In genomic region chr20:64145458-64146300, GRCh38 we compare ENCODE assay signal across 3 cellular contexts.
A peak's percentile ranks its signal among the peaks of the same experiment; 100 is the strongest.
TF ChIP-seq lines count a peak whose summit lies in the region.

No MANE protein-coding gene starts in this region.

TF ChIP-seq in SK-N-SH, 30 proteins besides CTCF, POLR2A, EP300 and RAD21:
- TF ChIP-seq FOXJ3 (CRISPR knock-in tag; IDR thresholded peaks at IDR 0.05) (no peak), MXI1 (IDR thresholded peaks at IDR 0.05; ENCODE audit: low read depth, low read length) (no peak), RFX5 (IDR thresholded peaks at IDR 0.05; ENCODE audit: low read length) (no peak), IRF3 (IDR thresholded peaks at IDR 0.05; ENCODE audit: low read depth, low read length) (no peak), FOSL2 (IDR thresholded peaks at IDR 0.05; ENCODE audit: borderline replicate concordance, low read depth) (no peak), TAF1 (IDR thresholded peaks at IDR 0.05; ENCODE audit: borderline replicate concordance, low read depth, low read length) (no peak), YY1 (IDR thresholded peaks at IDR 0.05; ENCODE audit: low read depth) (no peak), JUND (IDR thresholded peaks at IDR 0.05) (no peak), PBX3 (IDR thresholded peaks at IDR 0.05) (no peak)
- TF ChIP-seq, protein P1, sequence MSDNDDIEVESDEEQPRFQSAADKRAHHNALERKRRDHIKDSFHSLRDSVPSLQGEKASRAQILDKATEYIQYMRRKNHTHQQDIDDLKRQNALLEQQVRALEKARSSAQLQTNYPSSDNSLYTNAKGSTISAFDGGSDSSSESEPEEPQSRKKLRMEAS (IDR thresholded peaks at IDR 0.05; ENCODE audit: low read depth): no peak
- TF ChIP-seq, protein P2, sequence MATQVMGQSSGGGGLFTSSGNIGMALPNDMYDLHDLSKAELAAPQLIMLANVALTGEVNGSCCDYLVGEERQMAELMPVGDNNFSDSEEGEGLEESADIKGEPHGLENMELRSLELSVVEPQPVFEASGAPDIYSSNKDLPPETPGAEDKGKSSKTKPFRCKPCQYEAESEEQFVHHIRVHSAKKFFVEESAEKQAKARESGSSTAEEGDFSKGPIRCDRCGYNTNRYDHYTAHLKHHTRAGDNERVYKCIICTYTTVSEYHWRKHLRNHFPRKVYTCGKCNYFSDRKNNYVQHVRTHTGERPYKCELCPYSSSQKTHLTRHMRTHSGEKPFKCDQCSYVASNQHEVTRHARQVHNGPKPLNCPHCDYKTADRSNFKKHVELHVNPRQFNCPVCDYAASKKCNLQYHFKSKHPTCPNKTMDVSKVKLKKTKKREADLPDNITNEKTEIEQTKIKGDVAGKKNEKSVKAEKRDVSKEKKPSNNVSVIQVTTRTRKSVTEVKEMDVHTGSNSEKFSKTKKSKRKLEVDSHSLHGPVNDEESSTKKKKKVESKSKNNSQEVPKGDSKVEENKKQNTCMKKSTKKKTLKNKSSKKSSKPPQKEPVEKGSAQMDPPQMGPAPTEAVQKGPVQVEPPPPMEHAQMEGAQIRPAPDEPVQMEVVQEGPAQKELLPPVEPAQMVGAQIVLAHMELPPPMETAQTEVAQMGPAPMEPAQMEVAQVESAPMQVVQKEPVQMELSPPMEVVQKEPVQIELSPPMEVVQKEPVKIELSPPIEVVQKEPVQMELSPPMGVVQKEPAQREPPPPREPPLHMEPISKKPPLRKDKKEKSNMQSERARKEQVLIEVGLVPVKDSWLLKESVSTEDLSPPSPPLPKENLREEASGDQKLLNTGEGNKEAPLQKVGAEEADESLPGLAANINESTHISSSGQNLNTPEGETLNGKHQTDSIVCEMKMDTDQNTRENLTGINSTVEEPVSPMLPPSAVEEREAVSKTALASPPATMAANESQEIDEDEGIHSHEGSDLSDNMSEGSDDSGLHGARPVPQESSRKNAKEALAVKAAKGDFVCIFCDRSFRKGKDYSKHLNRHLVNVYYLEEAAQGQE (IDR thresholded peaks at IDR 0.05; ENCODE audit: low read depth, low read length): no peak

TF ChIP-seq in SK-N-SH treated with all-trans-retinoic acid at 6 μM for 48 hours, 23 proteins besides CTCF, POLR2A, EP300 and RAD21:
- TF ChIP-seq ARNTL (CRISPR knock-in tag; IDR thresholded peaks at IDR 0.05; ENCODE audit: borderline replicate concordance, low read depth): no peak
- TF ChIP-seq PPARA (CRISPR knock-in tag; IDR thresholded peaks at IDR 0.05; ENCODE audit: borderline replicate concordance): no peak
- no peak for TF ChIP-seq TSHZ2 (CRISPR knock-in tag; IDR thresholded peaks at IDR 0.05)
- no peak for TF ChIP-seq ZNF70 (CRISPR knock-in tag; IDR thresholded peaks at IDR 0.05)
- no peak for TF ChIP-seq ZC3H10 (CRISPR knock-in tag; IDR thresholded peaks at IDR 0.05)

TF ChIP-seq in HepG2, 621 proteins besides CTCF, POLR2A, EP300 and RAD21:
- TF ChIP-seq, protein P3, sequence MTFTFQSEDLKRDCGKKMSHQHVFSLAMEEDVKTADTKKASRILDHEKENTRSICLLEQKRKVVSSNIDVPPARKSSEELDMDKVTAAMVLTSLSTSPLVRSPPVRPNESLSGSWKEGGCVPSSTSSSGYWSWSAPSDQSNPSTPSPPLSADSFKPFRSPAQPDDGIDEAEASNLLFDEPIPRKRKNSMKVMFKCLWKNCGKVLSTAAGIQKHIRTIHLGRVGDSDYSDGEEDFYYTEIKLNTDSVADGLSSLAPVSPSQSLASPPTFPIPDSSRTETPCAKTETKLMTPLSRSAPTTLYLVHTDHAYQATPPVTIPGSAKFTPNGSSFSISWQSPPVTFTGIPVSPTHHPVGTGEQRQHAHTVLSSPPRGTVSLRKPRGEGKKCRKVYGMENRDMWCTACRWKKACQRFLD (CRISPR knock-in tag; IDR thresholded peaks at IDR 0.05; ENCODE audit: borderline replicate concordance): no peak
- peak; percentile 73 for TF ChIP-seq ZNF280B (CRISPR knock-in tag; IDR thresholded peaks at IDR 0.05; ENCODE audit: borderline replicate concordance)
- TF ChIP-seq SMC3 (IDR thresholded peaks at IDR 0.05; ENCODE audit: low read length): no peak
- no peak for TF ChIP-seq NRL (CRISPR knock-in tag; IDR thresholded peaks at IDR 0.05; ENCODE audit: borderline replicate concordance)
- TF ChIP-seq DNMT1 (CRISPR knock-in tag; IDR thresholded peaks at IDR 0.05): 0 out of 2 replicates have a peak, but pooled peaks have one; percentile 52
- TF ChIP-seq CBX5 (CRISPR knock-in tag; IDR thresholded peaks at IDR 0.05; ENCODE audit: borderline replicate concordance): peak; percentile 43; the same call in 1 of the 2 replicates
- TF ChIP-seq SMARCC2 (IDR thresholded peaks at IDR 0.05): no peak
- no peak for TF ChIP-seq MBNL3 (CRISPR knock-in tag; conservative IDR thresholded peaks at IDR 0.05)
- no peak for TF ChIP-seq SP140L (CRISPR knock-in tag; IDR thresholded peaks at IDR 0.05; ENCODE audit: borderline replicate concordance)
- TF ChIP-seq DDIT3 (CRISPR knock-in tag; IDR thresholded peaks at IDR 0.05): no peak
- TF ChIP-seq ZNF788 (CRISPR knock-in tag; IDR thresholded peaks at IDR 0.05; ENCODE audit: borderline replicate concordance): 0 out of 2 replicates have a peak, but pooled peaks have one; percentile 42
- TF ChIP-seq SETDB1 (CRISPR knock-in tag; IDR thresholded peaks at IDR 0.05; ENCODE audit: borderline replicate concordance): peak; percentile 97
